1 cellular context compared by ENCODE assay signal in genomic region chr10:27745719-27746363, GRCh38.
A peak's percentile ranks its signal among the peaks of the same experiment; 100 is the strongest.
TF ChIP-seq lines count a peak whose summit lies in the region.

TSS of gene MKX (minus strand) at chr10:27745819. CDS start at chr10:27743415, 2,404 bp downstream.

TF ChIP-seq in HEK293, 187 proteins besides CTCF, POLR2A, EP300 and RAD21 (continued from another document):
- TF ChIP-seq ZNF449 (tag by site-specific recombination; IDR thresholded peaks at IDR 0.05) (0 out of 2 replicates have a peak, but pooled peaks have one; percentile 19), SETDB1 (IDR thresholded peaks at IDR 0.05; ENCODE audit: insufficient read length, low read length) (peak; percentile 73), ZIC2 (tag by site-specific recombination; IDR thresholded peaks at IDR 0.05) (no peak), ZNF10 (tag by site-specific recombination; IDR thresholded peaks at IDR 0.05) (0 out of 2 replicates have a peak, but pooled peaks have one; percentile 42)
- TF ChIP-seq, protein P1, sequence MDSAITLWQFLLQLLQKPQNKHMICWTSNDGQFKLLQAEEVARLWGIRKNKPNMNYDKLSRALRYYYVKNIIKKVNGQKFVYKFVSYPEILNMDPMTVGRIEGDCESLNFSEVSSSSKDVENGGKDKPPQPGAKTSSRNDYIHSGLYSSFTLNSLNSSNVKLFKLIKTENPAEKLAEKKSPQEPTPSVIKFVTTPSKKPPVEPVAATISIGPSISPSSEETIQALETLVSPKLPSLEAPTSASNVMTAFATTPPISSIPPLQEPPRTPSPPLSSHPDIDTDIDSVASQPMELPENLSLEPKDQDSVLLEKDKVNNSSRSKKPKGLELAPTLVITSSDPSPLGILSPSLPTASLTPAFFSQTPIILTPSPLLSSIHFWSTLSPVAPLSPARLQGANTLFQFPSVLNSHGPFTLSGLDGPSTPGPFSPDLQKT (IDR thresholded peaks at IDR 0.05; ENCODE audit: borderline replicate concordance, low read depth, low read length) = peak; percentile 22; the same call in 1 of the 2 replicates
